ENCODE assay signal across 8 cellular contexts in the genomic region with DNA sequence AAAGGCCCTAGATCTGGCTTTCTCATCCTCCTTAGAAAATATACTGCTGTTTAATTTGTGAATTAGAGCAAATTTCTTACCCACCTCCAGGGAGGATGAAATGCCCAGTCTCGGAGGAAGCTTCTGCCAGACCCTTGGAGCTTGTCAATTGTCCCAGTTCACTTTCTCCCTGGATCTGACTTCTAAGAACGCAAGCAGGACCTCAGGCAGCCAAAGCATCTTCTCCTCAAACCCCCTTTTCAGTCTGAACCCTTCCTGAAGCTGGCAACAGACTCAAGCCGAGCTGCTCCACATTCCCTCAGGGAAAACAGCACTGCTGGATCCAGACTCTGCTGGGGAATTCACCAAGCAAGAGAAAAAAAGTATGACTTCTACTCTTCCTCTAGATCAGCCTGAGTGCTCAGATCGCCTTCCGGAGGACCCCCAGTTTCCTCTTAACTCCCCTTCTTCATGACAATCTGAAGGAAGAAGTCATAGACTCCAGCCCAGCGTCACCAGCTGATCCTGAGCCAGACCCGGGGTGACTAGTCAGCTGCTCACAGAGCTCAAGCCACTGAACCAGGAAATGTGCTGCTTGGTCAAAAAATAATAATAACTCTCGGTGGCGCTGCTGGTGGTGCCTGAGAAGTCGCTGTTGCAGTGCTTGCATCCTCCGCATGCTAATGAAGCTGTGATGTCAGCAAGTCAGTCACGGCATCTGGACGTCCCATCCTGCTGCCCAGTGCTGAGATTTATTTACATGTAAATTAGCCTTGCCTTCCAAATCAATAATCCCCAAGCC. TPM values are rescaled to one million over a fixed set of nuclear protein-coding genes. Genes with fewer than 3 reads are reported as not detected.
DNase-seq lines count a peak whose midpoint lies in the region; ATAC-seq and TF ChIP-seq lines count a peak whose summit lies in the region.

TSS of gene PRICKLE2 (minus strand) at position 641 of the 781 bp plus-strand sequence. CDS start 26,539 bp downstream, outside the sequence.

- peak within 1 kb of the TSS; percentile 82 for H3K9ac ChIP-seq in skeletal muscle satellite cell (ENCODE audit: low read depth, low read length)

- no peaks in the 10 kb centered on the region for H3K9me3 ChIP-seq in BE2C
- no peaks in the 10 kb centered on the region for H3K9me3 ChIP-seq in skeletal muscle satellite cell (replicated peaks; ENCODE audit: low read length)

- TF ChIP-seq CTCF in BE2C (IDR thresholded peaks at IDR 0.05; ENCODE audit: low read depth, low read length) (peak; percentile 14; the same call in 1 of the 2 replicates), cardiac fibroblast (IDR thresholded peaks at IDR 0.05; ENCODE audit: low read depth, low read length) (peak; percentile 38)

- H3K4me1 ChIP-seq in BE2C (peaks cover 6% of the 10 kb centered on the region), skeletal muscle satellite cell (ENCODE audit: control insufficient read depth, insufficient read depth, low read length) (peaks cover 47% of the 10 kb centered on the region)

- H3K4me2 ChIP-seq in skeletal muscle satellite cell (ENCODE audit: low read length) = peak within 1 kb of the TSS; percentile 83

- no peaks in the 10 kb centered on the region for H3K36me3 ChIP-seq in BE2C
- H3K36me3 ChIP-seq in skeletal muscle satellite cell (ENCODE audit: insufficient read depth, low read length) = no peaks in the 10 kb centered on the region

- peak; percentile 97 for ATAC-seq in GM21367 (IDR thresholded peaks at IDR 0.05; ENCODE audit: unreplicated experiment)

- DNase-seq in BE2C (peak; percentile 61), HPDE6-E6E7 (ENCODE audit: extremely low spot score) (peak; percentile 11), cardiac fibroblast (ENCODE audit: low read depth in 2 of 2) (peak; percentile 91 to 95), inferior parietal cortex (ENCODE audit: extremely low spot score) (peak; percentile 77), SKM-1 treated with dmso at 0.1 percent for 144 hours (lab: John Stamatoyannopoulos, UW; ENCODE audit: unreplicated experiment) (no peak)
- DNase-seq in stimulated activated CD4-positive, alpha-beta T cell treated with anti-CD3 and anti-CD28 coated beads, Interleukin-12 subunit alpha, Interleukin-12 subunit beta, amount 100 ng/mL, for 4 hours = no peak

- H3K4me3 ChIP-seq in BE2C (ENCODE audit: low read depth, low read length) (peak within 1 kb of the TSS; percentile 38), cardiac fibroblast (replicated peaks in 1 of 2; ENCODE audit: low read depth in 2 of 2, low read length in 2 of 2) (peak within 1 kb of the TSS; percentile 43 to 51), skeletal muscle satellite cell (ENCODE audit: low read length) (peak within 1 kb of the TSS; percentile 67)

- no peaks in the 10 kb centered on the region for H3K27me3 ChIP-seq in BE2C
- H3K27me3 ChIP-seq in skeletal muscle satellite cell (ENCODE audit: control insufficient read depth, insufficient read depth, low read length) = no peaks in the 10 kb centered on the region

RNA-seq across cellular contexts. Expression of gene PRICKLE2, which starts in this region (rescaled TPM):
- 0.11 TPM for polyA plus RNA-seq in BE2C (2012; ENCODE audit: insufficient read depth, insufficient read length, low read depth)
- total RNA-seq in skeletal muscle satellite cell (2012; rRNA removed) = 26.0 and 26.4 TPM in 2 replicates

Comparison
In these comparisons a context has a peak if more than half of its experiments do, and no peak if none do; other contexts are left out.
1. DNase-seq: peak in BE2C (single experiment), HPDE6-E6E7 (single experiment), cardiac fibroblast (2 of 2) and inferior parietal cortex (single experiment); none in stimulated activated CD4-positive, alpha-beta T cell treated with anti-CD3 and anti-CD28 coated beads, Interleukin-12 subunit alpha, Interleukin-12 subunit beta, amount 100 ng/mL, for 4 hours (single experiment) and SKM-1 treated with dmso at 0.1 percent for 144 hours (single experiment).
2. Peak in every context shown above with its lines, with median percentiles within 50 percentile points of each other: H3K4me3 ChIP-seq.